ENCODE assay signal across 8 cellular contexts in genomic region chr3:58332575-58333179, GRCh38. TPM values are rescaled to one million over a fixed set of nuclear protein-coding genes. Genes with fewer than 3 reads are reported as not detected.
DNase-seq lines count a peak whose midpoint lies in the region; ATAC-seq and TF ChIP-seq lines count a peak whose summit lies in the region.

TSS of gene PXK (plus strand) at chr3:58332892. CDS start at chr3:58332989, 97 bp downstream.

- H2AFZ ChIP-seq in PC-9 = peak within 1 kb of the TSS; percentile 82

- peaks cover 39% of the 10 kb centered on the region for H3K4me1 Mint-ChIP-seq in activated T-cell treated with anti-CD3 and anti-CD28 coated beads, Interleukin-2, amount 50 U/mL, for 4 hours (ENCODE audit: low read depth)

- H3K9me3 Mint-ChIP-seq in activated T-cell treated with anti-CD3 and anti-CD28 coated beads, Interleukin-2, amount 50 U/mL, for 4 hours = no peaks in the 10 kb centered on the region

- peaks cover 5% of the 10 kb centered on the region for H3K36me3 Mint-ChIP-seq in activated T-cell treated with anti-CD3 and anti-CD28 coated beads, Interleukin-2, amount 50 U/mL, for 4 hours (ENCODE audit: insufficient read depth)

- H3K4me3 ChIP-seq in PC-9 (peak within 1 kb of the TSS; percentile 72), mucosa of rectum (ENCODE audit: low read length in 2 of 2) (peak within 1 kb of the TSS; percentile 70 to 84)

- POLR2A ChIA-PET in PC-9 (lab: Charles Lee; ENCODE audit: unreplicated experiment) = no interaction called here

- CTCF ChIA-PET in PC-9 (lab: Charles Lee) = interaction anchor here (0.6 to 1.9 kb wide), 3 partner anchors 82 to 298 kb away, joined by 3 to 9 read pairs (median 7); no protein-coding TSS in a partner anchor

- DNase-seq in Ammon's horn (ENCODE audit: low spot score) = peak; percentile 88
- DNase-seq in PC-9 = peak in 1 of 2 experiments; percentile 70
- peak; percentile 70 for DNase-seq in activated T-cell treated with anti-CD3 and anti-CD28 coated beads, Interleukin-2, amount 50 U/mL, for 4 hours
- DNase-seq in erythroblast (lab: John Stamatoyannopoulos, UW) = peak; percentile 88 to 92
- DNase-seq in stimulated activated CD8-positive, alpha-beta memory T cell treated with anti-CD3 and anti-CD28 coated beads, Interleukin-4, amount 100 ng/mL, for 4 hours (ENCODE audit: low read depth in 2 of 2, low spot score in 1 of 2) = peak; percentile 34 to 51

- peak within 1 kb of the TSS; percentile 100 for H3K4me3 Mint-ChIP-seq in activated T-cell treated with anti-CD3 and anti-CD28 coated beads, Interleukin-2, amount 50 U/mL, for 4 hours

- H3F3A ChIP-seq in PC-9 (ENCODE audit: insufficient read depth, low read depth) = peaks cover 19% of the 10 kb centered on the region; the same call in 1 of the 2 replicates

- H3K27me3 ChIP-seq in PC-9 (ENCODE audit: insufficient read depth, low read depth) (no peaks in the 10 kb centered on the region), mucosa of rectum (ENCODE audit: control insufficient read depth in 2 of 2, insufficient read depth in 2 of 2, low read length in 2 of 2) (no peaks in the 10 kb centered on the region)

- H3K4me1 ChIP-seq in PC-9 (replicated peaks; ENCODE audit: insufficient read depth) = peaks cover 30% of the 10 kb centered on the region
- peaks cover 9 to 17% of the 10 kb centered on the region in 2 donors for H3K4me1 ChIP-seq in mucosa of rectum (ENCODE audit: control insufficient read depth in 2 of 2, insufficient read depth in 2 of 2, low read length in 2 of 2)

- H3K27me3 Mint-ChIP-seq in activated T-cell treated with anti-CD3 and anti-CD28 coated beads, Interleukin-2, amount 50 U/mL, for 4 hours (ENCODE audit: low read depth) = no peaks in the 10 kb centered on the region

- H3K9ac ChIP-seq in mucosa of rectum (ENCODE audit: low read depth in 1 of 2, low read length in 2 of 2) = peak within 1 kb of the TSS; percentile 60 to 70

- 0 out of 2 replicates have a peak within 1 kb of the TSS, but pooled peaks have one; percentile 15 for H3K27ac ChIP-seq in PC-9
- peak within 1 kb of the TSS; percentile 4 to 23 for H3K27ac ChIP-seq in mucosa of rectum (ENCODE audit: low read depth in 2 of 2, low read length in 2 of 2)

- no peak for TF ChIP-seq CTCF in PC-9 (conservative IDR thresholded peaks at IDR 0.05)

- peak; percentile 36 for TF ChIP-seq POLR2A in erythroblast (IDR thresholded peaks at IDR 0.05; ENCODE audit: low read length)

- BruUV-seq in PC-9 (replicated peaks; lab: Mats Ljungman, UMichigan) = no TSS peak

- H3K79me2 ChIP-seq in PC-9 (ENCODE audit: low read depth) = 0 out of 2 replicates have a peak, but pooled peaks cover 4% of the 10 kb centered on the region

- ATAC-seq in GM18909 (IDR thresholded peaks at IDR 0.05; ENCODE audit: poor library complexity, unreplicated experiment) (peak; percentile 89), HG03135 (IDR thresholded peaks at IDR 0.05; ENCODE audit: unreplicated experiment) (peak; percentile 87)
- ATAC-seq in activated T-cell treated with anti-CD3 and anti-CD28 coated beads, Interleukin-2, amount 50 U/mL, for 4 hours = peak; percentile 94 to 95

- intact Hi-C loops in PC-9 (cut with micrococcal nuclease; ENCODE audit: unreplicated experiment) = loop anchor here (2.0 to 5.0 kb wide), 2 partner anchors 50 to 82 kb away; no protein-coding TSS in a partner anchor

- H4K20me1 ChIP-seq in PC-9 (ENCODE audit: insufficient read depth) = no peaks in the 10 kb centered on the region

- H3K36me3 ChIP-seq in PC-9 (ENCODE audit: low read depth) (no peaks in the 10 kb centered on the region), mucosa of rectum (ENCODE audit: control insufficient read depth in 2 of 2, insufficient read depth in 2 of 2, low read length in 2 of 2) (no peaks in the 10 kb centered on the region)

- H3K9me2 ChIP-seq in PC-9 (ENCODE audit: insufficient read depth) = no peaks in the 10 kb centered on the region; the same call in 1 of the 2 replicates

- H3K9me3 ChIP-seq in PC-9 (ENCODE audit: insufficient read depth, low read depth) (no peaks in the 10 kb centered on the region), mucosa of rectum (ENCODE audit: control insufficient read depth in 2 of 2, low read length in 2 of 2) (no peaks in the 10 kb centered on the region)

- H3K4me2 ChIP-seq in PC-9 = peak within 1 kb of the TSS; percentile 92

RNA-seq across cellular contexts. Expression of gene PXK, which starts in this region (rescaled TPM):
- 3.3 and 4.4 TPM in 2 replicates for total RNA-seq in PC-9 (2021)
- 10 to 100 TPM; 30.1 to 40.2 (median 32.2) TPM for total RNA-seq in activated T-cell treated with anti-CD3 and anti-CD28 coated beads, Interleukin-2, amount 50 U/mL, for 4 hours
